Comparison of ENCODE assay signal across 10 cellular contexts in the genomic region with DNA sequence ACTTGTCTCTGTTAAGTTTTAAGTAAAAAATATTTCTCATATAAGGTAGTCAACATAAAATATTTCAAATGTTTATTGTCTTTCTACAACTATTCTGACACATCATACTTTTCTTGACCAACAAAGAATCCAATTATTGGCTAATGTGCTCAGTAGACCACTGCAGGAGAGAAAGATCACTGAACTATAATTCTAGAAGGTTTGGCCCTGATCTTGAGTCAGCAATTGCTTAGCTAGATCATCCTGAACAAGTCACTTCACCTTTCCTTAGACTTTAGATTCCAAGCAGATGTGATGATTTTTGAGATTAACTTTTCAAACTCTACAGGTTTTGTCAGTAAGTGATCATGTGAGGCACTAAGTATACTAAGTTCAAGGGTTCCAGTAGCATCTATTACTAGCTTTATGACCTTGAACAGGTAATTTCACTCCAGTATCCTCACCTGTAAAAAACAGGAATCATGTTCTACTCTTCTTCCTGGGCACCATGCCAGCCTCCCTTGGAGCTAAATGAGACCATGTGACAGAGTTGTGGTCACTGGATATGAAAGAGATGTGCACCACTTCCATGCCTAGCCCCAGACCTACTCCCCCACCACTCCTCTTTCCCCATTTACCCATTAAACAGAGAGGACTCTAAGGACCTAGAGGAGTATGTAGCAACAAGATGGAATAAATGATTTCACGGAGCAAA. TPM values are rescaled to one million over a fixed set of nuclear protein-coding genes. Genes with fewer than 3 reads are reported as not detected.
DNase-seq lines count a peak whose midpoint lies in the region; ATAC-seq and TF ChIP-seq lines count a peak whose summit lies in the region.
"Had no signal": no experiment of that assay in that cellular context is flagged by ENCODE, and none has a peak within 500 bp of the region (broad histone marks: within the 10 kb centered on the region; RNA-seq: fewer than 3 reads in every experiment).

No MANE protein-coding gene starts in this region.

- H3K27me3 ChIP-seq in A673 (replicated peaks; ENCODE audit: insufficient read depth, low read depth, low read length, poor library complexity) = no peaks in the 10 kb centered on the region
- H3K27me3 ChIP-seq in body of pancreas = no peaks in the 10 kb centered on the region
- H3K27me3 ChIP-seq in Peyer's patch = no peaks in the 10 kb centered on the region

- no peaks in the 10 kb centered on the region for H3K36me3 ChIP-seq in A673 (ENCODE audit: insufficient read depth, low read length, poor library complexity, severe bottlenecking)
- no peaks in the 10 kb centered on the region for H3K36me3 ChIP-seq in HEK293 (ENCODE audit: control insufficient read depth in 2 of 2, insufficient read depth in 1 of 2, low read length in 2 of 2)
- H3K36me3 ChIP-seq in body of pancreas (replicated peaks in 1 of 2; ENCODE audit: insufficient read depth in 1 of 2, low read depth in 2 of 2) = no peaks in the 10 kb centered on the region
- H3K36me3 ChIP-seq in Peyer's patch = no peaks in the 10 kb centered on the region
- H3K36me3 ChIP-seq: HAP-1 had no signal

- no peaks in the 10 kb centered on the region for H3K9me3 ChIP-seq in A673 (ENCODE audit: low read depth, low read length, poor library complexity, severe bottlenecking)
- H3K9me3 ChIP-seq in HEK293 (ENCODE audit: control insufficient read depth, insufficient read depth, low read depth, low read length) = no peaks in the 10 kb centered on the region
- no peaks in the 10 kb centered on the region for H3K9me3 ChIP-seq in body of pancreas
- no peaks in the 10 kb centered on the region for H3K9me3 ChIP-seq in Peyer's patch
- H3K9me3 ChIP-seq: HAP-1 had no signal

- TF ChIP-seq CTCF in A673 (conservative IDR thresholded peaks at IDR 0.05; ENCODE audit: low read depth, low read length) = no peak
- TF ChIP-seq CTCF in HEK293 (tag by site-specific recombination; IDR thresholded peaks at IDR 0.05) = no peak
- TF ChIP-seq CTCF in body of pancreas (IDR thresholded peaks at IDR 0.05) = no peak
- TF ChIP-seq CTCF in Peyer's patch (IDR thresholded peaks at IDR 0.05) = no peak

- DNase-seq in A673 (ENCODE audit: low spot score) = peak; percentile 27
- DNase-seq in NCI-H510A treated with DMSO at 0.1 percent for 48 hours (lab: John Stamatoyannopoulos, UW) = peak; percentile 93
- peak; percentile 33 to 61 (median 46) for DNase-seq in body of pancreas
- DNase-seq in Peyer's patch = no peak
- DNase-seq: aorta had no signal

- H3K27ac ChIP-seq in A673 (ENCODE audit: low read depth, low read length, poor library complexity, severe bottlenecking) (no peak overlapping the region), HEK293 (ENCODE audit: extremely low read depth, low read depth, low read length) (no peak overlapping the region), body of pancreas (no peak overlapping the region), Peyer's patch (no peak overlapping the region)

- 91 to 96% methylated on average over 1 of the region's 1 CpG for WGBS in body of pancreas, 2 donors

- CTCF ChIA-PET in A673 (lab: Charles Lee) = no interaction called here
- CTCF ChIA-PET in HEK293 (lab: Yijun Ruan, JAX) = interaction anchor here (0.5 to 1.4 kb wide), 6 partner anchors 8 to 119 kb away, joined by 3 to 6 read pairs (median 4); no protein-coding TSS in a partner anchor

- POLR2A ChIA-PET in A673 (lab: Charles Lee; ENCODE audit: low non-redundant PET) (no interaction called here), HEK293 (lab: Yijun Ruan, JAX) (no interaction called here)

- no peak for TF ChIP-seq POLR2A in body of pancreas (IDR thresholded peaks at IDR 0.05)
- no peak for TF ChIP-seq POLR2A in Peyer's patch (IDR thresholded peaks at IDR 0.05)

- no peak overlapping the region for H3K4me3 ChIP-seq in A673 (ENCODE audit: low read depth, low read length, poor library complexity, severe bottlenecking)
- no peak overlapping the region for H3K4me3 ChIP-seq in HEK293 (ENCODE audit: low read depth, low read length)
- no peak overlapping the region for H3K4me3 ChIP-seq in body of pancreas
- H3K4me3 ChIP-seq in Peyer's patch = no peak overlapping the region
- H3K4me3 ChIP-seq: HAP-1 had no signal

- no TSS peak for BruUV-seq in A673 (replicated peaks; lab: Mats Ljungman, UMichigan)

- H3K4me1 ChIP-seq in A673 (ENCODE audit: insufficient read depth, low read length, poor library complexity, severe bottlenecking) = no peaks in the 10 kb centered on the region
- H3K4me1 ChIP-seq in HEK293 (ENCODE audit: control insufficient read depth, insufficient read depth, low read length) = no peaks in the 10 kb centered on the region
- H3K4me1 ChIP-seq in body of pancreas = no peaks in the 10 kb centered on the region
- no peaks in the 10 kb centered on the region for H3K4me1 ChIP-seq in Peyer's patch

- intact Hi-C loops in A673 (cut with micrococcal nuclease; ENCODE audit: unreplicated experiment) (no loop called here), body of pancreas (cut with DNase I) (no loop called here)

- ATAC-seq in body of pancreas = no peak
- no peak for ATAC-seq in GM18870 (IDR thresholded peaks at IDR 0.05; ENCODE audit: unreplicated experiment)
- ATAC-seq in GM18867 (IDR thresholded peaks at IDR 0.05; ENCODE audit: unreplicated experiment) = no peak
- no peak for ATAC-seq in GM18520 (IDR thresholded peaks at IDR 0.05; ENCODE audit: unreplicated experiment)

TF ChIP-seq in HEK293, 187 proteins besides CTCF, POLR2A, EP300 and RAD21 (continues in another document):
- TF ChIP-seq MZF1 (tag by site-specific recombination; IDR thresholded peaks at IDR 0.05; ENCODE audit: borderline replicate concordance) (0 out of 2 replicates have a peak, but pooled peaks have one; percentile 22), ZBTB17 (tag by site-specific recombination; IDR thresholded peaks at IDR 0.05) (0 out of 2 replicates have a peak, but pooled peaks have one; percentile 20), PRDM10 (tag by site-specific recombination; IDR thresholded peaks at IDR 0.05) (peak; percentile 15; the same call in 1 of the 2 replicates), TSHZ1 (tag by site-specific recombination; IDR thresholded peaks at IDR 0.05; ENCODE audit: borderline replicate concordance) (no peak), ZNF37A (tag by site-specific recombination; IDR thresholded peaks at IDR 0.05) (no peak), ZNF670 (tag by site-specific recombination; IDR thresholded peaks at IDR 0.05; ENCODE audit: low read depth) (no peak)
- TF ChIP-seq, protein P1, sequence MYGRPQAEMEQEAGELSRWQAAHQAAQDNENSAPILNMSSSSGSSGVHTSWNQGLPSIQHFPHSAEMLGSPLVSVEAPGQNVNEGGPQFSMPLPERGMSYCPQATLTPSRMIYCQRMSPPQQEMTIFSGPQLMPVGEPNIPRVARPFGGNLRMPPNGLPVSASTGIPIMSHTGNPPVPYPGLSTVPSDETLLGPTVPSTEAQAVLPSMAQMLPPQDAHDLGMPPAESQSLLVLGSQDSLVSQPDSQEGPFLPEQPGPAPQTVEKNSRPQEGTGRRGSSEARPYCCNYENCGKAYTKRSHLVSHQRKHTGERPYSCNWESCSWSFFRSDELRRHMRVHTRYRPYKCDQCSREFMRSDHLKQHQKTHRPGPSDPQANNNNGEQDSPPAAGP (tag by site-specific recombination; IDR thresholded peaks at IDR 0.05) = no peak

RNA-seq across cellular contexts. Expression of gene PGM2L1, which starts 17.3 kb away (rescaled TPM):
- total RNA-seq in A673 (2021) = 16.1 and 18.2 TPM in 2 replicates
- total RNA-seq in body of pancreas = 1 to 10 TPM in 1 of 2 donors, under 1 TPM in 1; 0.66 to 5.2 TPM
- total RNA-seq in Peyer's patch = 1 to 10 TPM; 1.2 to 5.8 (median 3.0) TPM

Comparison
In these comparisons a context has a peak if more than half of its experiments do, and no peak if none do; other contexts are left out.
1. DNase-seq: peak in A673 (single experiment), NCI-H510A treated with DMSO at 0.1 percent for 48 hours (single experiment) and body of pancreas (4 of 4); none in Peyer's patch (0 of 3).